Comparison of ENCODE assay signal across 1 cellular context in genomic region chr2:215409331-215410127, GRCh38.
TF ChIP-seq lines count a peak whose summit lies in the region.

No MANE protein-coding gene starts in this region.

TF ChIP-seq in HepG2, 621 proteins besides CTCF, POLR2A, EP300 and RAD21 (continued from another document and continues in another):
- TF ChIP-seq ZNF850 (CRISPR knock-in tag; conservative IDR thresholded peaks at IDR 0.05) = no peak
- TF ChIP-seq ZNF12 (CRISPR knock-in tag; IDR thresholded peaks at IDR 0.05) = no peak
- TF ChIP-seq ZNF782 (CRISPR knock-in tag; IDR thresholded peaks at IDR 0.05; ENCODE audit: borderline replicate concordance) = no peak
- TF ChIP-seq BORCS8-MEF2B (CRISPR knock-in tag; IDR thresholded peaks at IDR 0.05) = 0 out of 2 replicates have a peak, but pooled peaks have one; percentile 63
- no peak for TF ChIP-seq GPN1 (CRISPR knock-in tag; IDR thresholded peaks at IDR 0.05; ENCODE audit: borderline replicate concordance)
- 0 out of 2 replicates have a peak, but pooled peaks have one; percentile 29 for TF ChIP-seq ZNF784 (CRISPR knock-in tag; IDR thresholded peaks at IDR 0.05; ENCODE audit: borderline replicate concordance)
- no peak for TF ChIP-seq AFF4 (CRISPR knock-in tag; IDR thresholded peaks at IDR 0.05)
- TF ChIP-seq TARDBP (CRISPR knock-in tag; IDR thresholded peaks at IDR 0.05) = 0 out of 2 replicates have a peak, but pooled peaks have one; percentile 24
- TF ChIP-seq ZNF800 (CRISPR knock-in tag; IDR thresholded peaks at IDR 0.05) = 0 out of 2 replicates have a peak, but pooled peaks have one; percentile 25
- TF ChIP-seq KDM5B (CRISPR knock-in tag; IDR thresholded peaks at IDR 0.05; ENCODE audit: borderline replicate concordance) = peak; percentile 47; the same call in 1 of the 2 replicates
- TF ChIP-seq THAP11 (CRISPR knock-in tag; IDR thresholded peaks at IDR 0.05) = no peak
- no peak for TF ChIP-seq PRMT3 (CRISPR knock-in tag; IDR thresholded peaks at IDR 0.05; ENCODE audit: borderline replicate concordance, low read depth)
- peak; percentile 33 for TF ChIP-seq ZNF687 (CRISPR knock-in tag; IDR thresholded peaks at IDR 0.05)
- no peak for TF ChIP-seq ZHX2 (IDR thresholded peaks at IDR 0.05; ENCODE audit: low read depth)
- no peak for TF ChIP-seq ZHX2 (CRISPR knock-in tag; IDR thresholded peaks at IDR 0.05; ENCODE audit: borderline replicate concordance)
- TF ChIP-seq ZNF329 (CRISPR knock-in tag; IDR thresholded peaks at IDR 0.05; ENCODE audit: low read depth) = no peak
- no peak for TF ChIP-seq MIER2 (CRISPR knock-in tag; IDR thresholded peaks at IDR 0.05)
- TF ChIP-seq MXD1 (CRISPR knock-in tag; IDR thresholded peaks at IDR 0.05) = 0 out of 2 replicates have a peak, but pooled peaks have one; percentile 28
- no peak for TF ChIP-seq MYPOP (CRISPR knock-in tag; IDR thresholded peaks at IDR 0.05)
- no peak for TF ChIP-seq SMARCC2 (IDR thresholded peaks at IDR 0.05)
- TF ChIP-seq ZBTB4 (CRISPR knock-in tag; IDR thresholded peaks at IDR 0.05; ENCODE audit: borderline replicate concordance) = no peak
- TF ChIP-seq THAP8 (CRISPR knock-in tag; IDR thresholded peaks at IDR 0.05; ENCODE audit: borderline replicate concordance) = no peak
- no peak for TF ChIP-seq RORA (CRISPR knock-in tag; IDR thresholded peaks at IDR 0.05)
- 0 out of 2 replicates have a peak, but pooled peaks have one; percentile 19 for TF ChIP-seq RFXAP (CRISPR knock-in tag; IDR thresholded peaks at IDR 0.05; ENCODE audit: borderline replicate concordance)
- 0 out of 2 replicates have a peak, but pooled peaks have one; percentile 13 for TF ChIP-seq ZNF205 (CRISPR knock-in tag; IDR thresholded peaks at IDR 0.05)
- TF ChIP-seq MATR3 (CRISPR knock-in tag; IDR thresholded peaks at IDR 0.05) = no peak
- no peak for TF ChIP-seq ZNF143 (CRISPR knock-in tag; IDR thresholded peaks at IDR 0.05)
- no peak for TF ChIP-seq HDAC1 (CRISPR knock-in tag; IDR thresholded peaks at IDR 0.05)
- TF ChIP-seq POLR2AphosphoS5 (IDR thresholded peaks at IDR 0.05; ENCODE audit: low read depth, low read length) = peak; percentile 54; the same call in 1 of the 2 replicates
